11 cellular contexts compared by ENCODE assay signal in the genomic region with DNA sequence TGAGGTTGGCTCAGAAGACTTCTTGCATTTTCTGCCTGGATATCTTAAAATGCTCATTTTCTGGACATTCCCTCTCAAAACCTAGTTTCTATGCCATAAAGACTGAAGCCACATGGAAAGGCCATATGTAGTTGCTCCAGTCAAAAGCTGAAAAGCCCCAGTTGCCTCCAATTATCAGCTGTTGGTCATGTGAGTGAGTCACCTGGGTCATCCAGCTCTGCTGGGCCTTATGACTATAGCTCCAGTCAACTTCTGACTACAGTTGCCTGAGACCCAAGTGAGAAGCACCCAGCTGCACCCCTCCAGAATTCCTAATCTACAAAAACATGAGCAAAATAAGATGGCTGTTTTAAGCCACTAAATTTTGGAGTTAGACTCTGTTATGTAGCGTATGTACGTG.
"Had no signal": no experiment of that assay in that cellular context is flagged by ENCODE, and none has a peak within 500 bp of the region (broad histone marks: within the 10 kb centered on the region; RNA-seq: fewer than 3 reads in every experiment).

No MANE protein-coding gene starts in this region.

- H3K36me3 ChIP-seq: brain microvascular endothelial cell had no signal

- H3K27ac ChIP-seq: brain microvascular endothelial cell, sigmoid colon, tibial artery had no signal

- H3K4me1 ChIP-seq: sigmoid colon, tibial artery had no signal

- DNase-seq: activated CD4-positive, alpha-beta T cell treated with anti-CD3 and anti-CD28 coated beads, Interleukin-2, amount 50 U/mL, for 4 hours; activated CD4-positive, CD25-positive, alpha-beta regulatory T cell treated with anti-CD3 and anti-CD28 coated beads, Interleukin-2, amount 50 U/mL, for 72 hours; activated effector memory CD4-positive, alpha-beta T cell treated with Interleukin-2 at 50 U/mL for 16 hours; activated T-cell treated with anti-CD3 and anti-CD28 coated beads, Interleukin-2, amount 50 U/mL, for 1 hour; brain microvascular endothelial cell; endodermal cell; mesenchymal stem cell; nephron progenitor cell; sigmoid colon; stimulated activated CD4-positive, alpha-beta T cell treated with anti-CD3 and anti-CD28 coated beads, Interleukin-12 subunit alpha, Interleukin-12 subunit beta, amount 100 ng/mL, for 4 hours; tibial artery had no signal

- H3K4me3 ChIP-seq: sigmoid colon, tibial artery had no signal

- H3K9me3 ChIP-seq: sigmoid colon, tibial artery had no signal

- H3K27me3 ChIP-seq: brain microvascular endothelial cell, sigmoid colon, tibial artery had no signal
